Comparison of ENCODE assay signal across 15 cellular contexts in the genomic region with DNA sequence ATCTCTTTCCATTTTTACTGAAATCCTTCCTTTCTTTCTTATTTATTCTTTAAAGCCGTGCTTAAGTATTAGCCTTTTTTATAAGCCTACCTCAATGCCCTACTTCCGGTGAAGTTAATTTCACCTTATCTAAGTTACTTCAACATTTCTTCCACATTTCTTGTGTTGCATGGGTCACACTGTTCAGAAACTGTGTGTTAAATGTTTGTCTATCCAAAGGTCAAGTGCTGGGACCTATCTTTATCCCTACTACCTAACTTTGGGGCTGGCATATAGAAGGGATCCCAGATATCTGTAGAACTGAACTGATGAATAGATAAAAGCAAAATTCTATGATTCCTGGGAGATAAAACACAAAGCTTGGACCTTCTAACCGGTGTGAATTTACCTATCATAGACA.
DNase-seq lines count a peak whose midpoint lies in the region; ATAC-seq, FAIRE-seq and TF ChIP-seq lines count a peak whose summit lies in the region.
"Had no signal": no experiment of that assay in that cellular context is flagged by ENCODE, and none has a peak within 500 bp of the region (broad histone marks: within the 10 kb centered on the region; RNA-seq: fewer than 3 reads in every experiment).

No MANE protein-coding gene starts in this region.

- intact Hi-C loops in activated naive CD4-positive, alpha-beta T cell treated with anti-CD3 and anti-CD28 coated beads for 36 hours (cut with micrococcal nuclease) = loop anchor here (5.0 to 10.0 kb wide), 4 partner anchors 260 to 1325 kb away; no protein-coding TSS in a partner anchor
- intact Hi-C loops in thyroid gland (cut with DNase I) = no loop called here

- H3K4me2 ChIP-seq in H1 (ENCODE audit: insufficient read depth in 1 of 2, low read depth in 2 of 2, low read length in 2 of 2) = no peak overlapping the region
- H3K4me2 ChIP-seq: neural progenitor cell, SK-N-SH had no signal

- H2BK120ac ChIP-seq in H1 (replicated peaks; ENCODE audit: low read depth, low read length) = peak overlapping the region; percentile 89

- no peak overlapping the region for H2BK5ac ChIP-seq in H1 (ENCODE audit: low read depth, low read length)

- H3K27me3 ChIP-seq in H1 (replicated peaks in 1 of 4; ENCODE audit: control insufficient read depth in 3 of 4, extremely low read depth in 1 of 4, insufficient read depth in 3 of 4, low read length in 3 of 4) (no peaks in the 10 kb centered on the region), thyroid gland (no peaks in the 10 kb centered on the region)
- H3K27me3 ChIP-seq: gastroesophageal sphincter, neural progenitor cell, suprapubic skin had no signal

- H3K79me2 ChIP-seq in H1 (ENCODE audit: control insufficient read depth in 1 of 2, insufficient read depth in 2 of 2, low read length in 2 of 2) = no peaks in the 10 kb centered on the region

- no peak overlapping the region for H2BK15ac ChIP-seq in H1 (ENCODE audit: low read length)

- ATAC-seq in T-cell (replicated peaks in 1 of 4) (no peak), GM19455 (IDR thresholded peaks at IDR 0.05; ENCODE audit: unreplicated experiment) (no peak)
- ATAC-seq: gastroesophageal sphincter, psoas muscle had no signal

- TF ChIP-seq POLR2A in H1 (IDR thresholded peaks at IDR 0.05; ENCODE audit: control extremely low read depth in 1 of 2, low read depth in 2 of 2, low read length in 2 of 2) = no peak
- no peak for TF ChIP-seq POLR2A in thyroid gland (IDR thresholded peaks at IDR 0.05)

- H3K4ac ChIP-seq in H1 (replicated peaks; ENCODE audit: insufficient read length, low read depth, low read length) = no peak overlapping the region

- H4K5ac ChIP-seq in H1 (ENCODE audit: insufficient read length, low read depth, low read length) = no peak overlapping the region

- TF ChIP-seq CTCF in H1 (IDR thresholded peaks at IDR 0.05; ENCODE audit: control extremely low read depth in 1 of 3, insufficient read depth in 1 of 3, low read depth in 1 of 3, low read length in 3 of 3) = no peak
- TF ChIP-seq CTCF in thyroid gland (IDR thresholded peaks at IDR 0.05) = no peak

- no peaks in the 10 kb centered on the region for H3K9me3 Mint-ChIP-seq in activated naive CD4-positive, alpha-beta T cell treated with anti-CD3 and anti-CD28 coated beads for 36 hours
- no peaks in the 10 kb centered on the region for H3K9me3 Mint-ChIP-seq in T-cell
- H3K9me3 Mint-ChIP-seq: neural progenitor cell had no signal

- H3K27ac Mint-ChIP-seq in activated naive CD4-positive, alpha-beta T cell treated with anti-CD3 and anti-CD28 coated beads for 36 hours = peak overlapping the region; percentile 57
- peak overlapping the region; percentile 25 to 57 for H3K27ac Mint-ChIP-seq in T-cell
- H3K27ac Mint-ChIP-seq: neural progenitor cell had no signal

- H3K4me3 ChIP-seq in H1 (ENCODE audit: extremely low read depth in 1 of 4, insufficient read depth in 2 of 4, low read depth in 3 of 4, low read length in 4 of 4) = peak overlapping the region in 1 of 4 experiments; percentile 23; a peak in 1 of 8 replicates
- H3K4me3 ChIP-seq in thyroid gland (replicated peaks in 1 of 3) = no peak overlapping the region
- H3K4me3 ChIP-seq: gastroesophageal sphincter, neural progenitor cell, psoas muscle, suprapubic skin had no signal

- H3K27ac ChIP-seq in H1 (ENCODE audit: low read depth, low read length) (no peak overlapping the region), thyroid gland (peak overlapping the region; percentile 50 to 84 (median 62))
- H3K27ac ChIP-seq: gastroesophageal sphincter, neural progenitor cell, psoas muscle, suprapubic skin had no signal

- H2AFZ ChIP-seq in H1 (ENCODE audit: low read length) = no peak overlapping the region
- H2AFZ ChIP-seq: neural progenitor cell had no signal

- H3K9me3 ChIP-seq in H1 (ENCODE audit: insufficient read depth in 2 of 2, low read depth in 1 of 2, low read length in 1 of 2) (no peaks in the 10 kb centered on the region), thyroid gland (no peaks in the 10 kb centered on the region)
- H3K9me3 ChIP-seq: gastroesophageal sphincter, psoas muscle, SK-N-SH, suprapubic skin had no signal

- H3K79me1 ChIP-seq in H1 (ENCODE audit: low read depth, low read length) = no peaks in the 10 kb centered on the region

- peaks cover 4% of the 10 kb centered on the region for H3K36me3 Mint-ChIP-seq in activated naive CD4-positive, alpha-beta T cell treated with anti-CD3 and anti-CD28 coated beads for 36 hours (ENCODE audit: low read depth)
- H3K36me3 Mint-ChIP-seq in T-cell = no peaks in the 10 kb centered on the region
- H3K36me3 Mint-ChIP-seq: neural progenitor cell had no signal

- no peak for DNase-seq in activated naive CD4-positive, alpha-beta T cell treated with anti-CD3 and anti-CD28 coated beads for 36 hours
- no peak for DNase-seq in activated naive CD4-positive, alpha-beta T cell treated with anti-CD3 and anti-CD28 coated beads, Interleukin-2, amount 50 U/mL, for 16 hours
- no peak for DNase-seq in T-cell
- DNase-seq in H1 (ENCODE audit: low read depth in 1 of 2, low spot score in 2 of 2) = no peak
- DNase-seq in thyroid gland = no peak
- DNase-seq in stimulated activated CD8-positive, alpha-beta memory T cell treated with anti-CD3 and anti-CD28 coated beads, Interleukin-4, amount 100 ng/mL, for 48 hours = no peak
- DNase-seq in OCI-M2 (lab: John Stamatoyannopoulos, UW; ENCODE audit: unreplicated experiment) = no peak
- DNase-seq: aorta, NCI-H187 treated with DMSO at 0.1 percent for 48 hours, psoas muscle had no signal

- 97% methylated on average over 3 of the region's 3 CpGs; no CpG with 5 or more reads in 1 of the 2 experiments for WGBS in H1 (ENCODE audit: extremely low coverage in 1 of 2, insufficient coverage in 1 of 2, insufficient read length in 1 of 2, insufficient replicate concordance in 2 of 2, low coverage in 1 of 2, low lambda C conversion rate in 2 of 2, missing lambda C conversion rate in 1 of 2), 2 experiments
- WGBS in thyroid gland, 2 donors = 84 to 90% methylated on average over 3 of the region's 3 CpGs

- no peaks in the 10 kb centered on the region; the same call in 1 of the 2 replicates for H3K23me2 ChIP-seq in H1 (ENCODE audit: low read depth, low read length)

- no peak overlapping the region for H3K4me3 Mint-ChIP-seq in activated naive CD4-positive, alpha-beta T cell treated with anti-CD3 and anti-CD28 coated beads for 36 hours
- peak overlapping the region in 1 of 3 donors; percentile 11 for H3K4me3 Mint-ChIP-seq in T-cell
- H3K4me3 Mint-ChIP-seq: neural progenitor cell had no signal

- no peaks in the 10 kb centered on the region for H4K20me1 ChIP-seq in H1 (replicated peaks in 1 of 2; ENCODE audit: control insufficient read depth in 1 of 2, insufficient read depth in 2 of 2, low read length in 2 of 2)

- H3K9ac ChIP-seq in H1 (replicated peaks in 1 of 4; ENCODE audit: extremely low read depth in 1 of 4, low read depth in 3 of 4, low read length in 3 of 4) = no peak overlapping the region
- H3K9ac ChIP-seq: neural progenitor cell, SK-N-SH had no signal

- H3K27me3 Mint-ChIP-seq in activated naive CD4-positive, alpha-beta T cell treated with anti-CD3 and anti-CD28 coated beads for 36 hours (ENCODE audit: low read depth) = no peaks in the 10 kb centered on the region
- no peaks in the 10 kb centered on the region for H3K27me3 Mint-ChIP-seq in T-cell

- H4K91ac ChIP-seq in H1 (replicated peaks; ENCODE audit: insufficient read length, low read length) = no peak overlapping the region

- H3K23ac ChIP-seq in H1 (ENCODE audit: insufficient read length) = no peak overlapping the region

- no peak overlapping the region for H2AK5ac ChIP-seq in H1 (ENCODE audit: low read depth, low read length)

- no peak overlapping the region; the same call in 1 of the 2 replicates for H3K18ac ChIP-seq in H1 (ENCODE audit: extremely low read depth, low read length)

- no peak overlapping the region for H3K56ac ChIP-seq in H1 (replicated peaks; ENCODE audit: insufficient read length, low read depth, low read length)

- no peak overlapping the region for H2BK12ac ChIP-seq in H1 (ENCODE audit: low read depth, low read length)

- FAIRE-seq in H1 (lab: Jason Lieb, UNC) = no peak

- CTCF ChIA-PET in activated naive CD4-positive, alpha-beta T cell treated with anti-CD3 and anti-CD28 coated beads for 36 hours (lab: Charles Lee) = interaction anchor here (0.6 to 4.2 kb wide), 23 partner anchors 8 to 448 kb away, joined by 3 to 27 read pairs (median 4); no protein-coding TSS in a partner anchor
- CTCF ChIA-PET in T-cell (lab: Charles Lee) = interaction anchor here (0.5 to 3.6 kb wide), 37 partner anchors 9 to 1112 kb away, joined by 3 to 73 read pairs (median 4); no protein-coding TSS in a partner anchor
- CTCF ChIA-PET in H1 (lab: Charles Lee; ENCODE audit: partially characterized antibody) = interaction anchor here (0.6 to 4.5 kb wide), 20 partner anchors 8 to 862 kb away, joined by 3 to 36 read pairs (median 4); no protein-coding TSS in a partner anchor

- H3K14ac ChIP-seq in H1 (ENCODE audit: insufficient read length) = no peak overlapping the region

- no peak overlapping the region for H4K8ac ChIP-seq in H1 (ENCODE audit: extremely low read depth, insufficient read depth, low read length)

- TF ChIP-seq RAD21 in H1 (IDR thresholded peaks at IDR 0.05 in 1 of 2, conservative IDR thresholded peaks at IDR 0.05 in 1 of 2; ENCODE audit: low read depth in 2 of 2, low read length in 2 of 2) = no peak

- TF ChIP-seq EP300 in H1 (IDR thresholded peaks at IDR 0.05; ENCODE audit: borderline replicate concordance in 1 of 2, low read depth in 2 of 2, low read length in 2 of 2) = no peak

- H3K4me1 Mint-ChIP-seq in activated naive CD4-positive, alpha-beta T cell treated with anti-CD3 and anti-CD28 coated beads for 36 hours (ENCODE audit: low read depth) = peaks cover 50% of the 10 kb centered on the region
- H3K4me1 Mint-ChIP-seq in T-cell = peaks cover 46 to 51% (median 51%) of the 10 kb centered on the region in 3 donors

- no peaks in the 10 kb centered on the region for H3K36me3 ChIP-seq in H1 (ENCODE audit: control insufficient read depth in 2 of 4, insufficient read depth in 4 of 4, low read length in 3 of 4)
- no peaks in the 10 kb centered on the region for H3K36me3 ChIP-seq in thyroid gland
- H3K36me3 ChIP-seq: gastroesophageal sphincter, neural progenitor cell, suprapubic skin had no signal

- no peak overlapping the region for H2BK20ac ChIP-seq in H1 (ENCODE audit: low read length)

- H3K4me1 ChIP-seq in H1 (replicated peaks in 1 of 4; ENCODE audit: control insufficient read depth in 3 of 4, insufficient read depth in 4 of 4, low read length in 3 of 4) (no peaks in the 10 kb centered on the region; a peak in 1 of 7 replicates), thyroid gland (peaks cover 16 to 18% of the 10 kb centered on the region in 2 donors)
- H3K4me1 ChIP-seq: gastroesophageal sphincter, neural progenitor cell, psoas muscle had no signal

- POLR2A ChIA-PET in T-cell (lab: Charles Lee) = interaction anchor here (0.5 to 1.1 kb wide), 2 partner anchors 21 to 405 kb away, joined by 3 read pairs; no protein-coding TSS in a partner anchor
- POLR2A ChIA-PET in H1 (lab: Charles Lee; ENCODE audit: partially characterized antibody) = interaction anchor here (0.9 kb wide), 1 partner anchor 333 kb away, joined by 3 read pairs; no protein-coding TSS in a partner anchor

TF ChIP-seq in H1, 55 proteins besides CTCF, POLR2A, EP300 and RAD21 (continues in another document):
- TF ChIP-seq CTBP2 (IDR thresholded peaks at IDR 0.05; ENCODE audit: borderline replicate concordance, insufficient read depth, insufficient read length, low read length) (no peak), NANOG (IDR thresholded peaks at IDR 0.05; ENCODE audit: insufficient read depth, low read depth, low read length, poor library complexity, severe bottlenecking) (no peak)
